14 cellular contexts compared by ENCODE assay signal in the genomic region with DNA sequence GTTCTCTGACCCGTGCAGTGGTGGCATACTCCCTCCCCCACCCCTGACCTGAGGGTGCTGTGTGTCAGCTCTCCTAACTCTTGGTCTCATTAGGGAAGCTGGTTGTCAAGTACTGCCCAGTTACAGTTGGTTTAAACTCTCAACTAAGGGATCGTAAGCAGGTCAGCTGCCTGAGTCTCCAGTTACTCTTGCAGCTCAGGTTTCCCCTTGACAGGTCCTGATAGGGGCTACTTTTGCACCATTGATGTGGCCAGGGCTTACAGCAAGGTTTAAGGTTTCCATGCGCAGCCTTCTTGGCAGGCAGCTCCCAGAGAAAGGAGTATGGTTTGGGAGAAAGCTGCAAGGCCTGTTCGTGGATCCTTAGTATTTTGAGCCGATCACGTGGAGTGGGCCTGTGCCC.
DNase-seq lines count a peak whose midpoint lies in the region; ATAC-seq and TF ChIP-seq lines count a peak whose summit lies in the region.
"Had no signal": no experiment of that assay in that cellular context is flagged by ENCODE, and none has a peak within 500 bp of the region (broad histone marks: within the 10 kb centered on the region; RNA-seq: fewer than 3 reads in every experiment).

No MANE protein-coding gene starts in this region.

- TF ChIP-seq POLR2A in NB4 (IDR thresholded peaks at IDR 0.05; ENCODE audit: extremely low read depth, insufficient read length), result no peak

- H3K36me3 ChIP-seq in CD4-positive, CD25-positive, alpha-beta regulatory T cell (ENCODE audit: control insufficient read depth, insufficient read depth, low read length), result no peaks in the 10 kb centered on the region
- no peaks in the 10 kb centered on the region for H3K36me3 ChIP-seq in neutrophil
- H3K36me3 ChIP-seq: BE2C had no signal

- no peak overlapping the region for H3K4me3 Mint-ChIP-seq in CD4-positive, CD25-positive, alpha-beta regulatory T cell
- no peak overlapping the region for H3K4me3 Mint-ChIP-seq in brain
- H3K4me3 Mint-ChIP-seq: neural crest cell; stimulated activated naive CD8-positive, alpha-beta T cell treated with anti-CD3 and anti-CD28 coated beads, Interleukin-15, amount 100 ng/mL, for 72 hours had no signal

- no peaks in the 10 kb centered on the region for H3K9me3 ChIP-seq in CD4-positive, CD25-positive, alpha-beta regulatory T cell (ENCODE audit: control insufficient read depth in 2 of 2, low read length in 2 of 2)
- no peaks in the 10 kb centered on the region for H3K9me3 ChIP-seq in neutrophil
- H3K9me3 ChIP-seq: BE2C had no signal

- H3K27me3 Mint-ChIP-seq in CD4-positive, CD25-positive, alpha-beta regulatory T cell, result no peaks in the 10 kb centered on the region
- H3K27me3 Mint-ChIP-seq in brain, result peaks cover 2% of the 10 kb centered on the region
- H3K27me3 Mint-ChIP-seq: stimulated activated naive CD8-positive, alpha-beta T cell treated with anti-CD3 and anti-CD28 coated beads, Interleukin-15, amount 100 ng/mL, for 72 hours had no signal

- TF ChIP-seq CTCF in NB4 (IDR thresholded peaks at IDR 0.05; ENCODE audit: low read depth, low read length), result no peak
- no peak for TF ChIP-seq CTCF in brain (conservative IDR thresholded peaks at IDR 0.05)
- TF ChIP-seq CTCF in neutrophil (IDR thresholded peaks at IDR 0.05), result no peak

- H3K4me1 ChIP-seq in CD4-positive, CD25-positive, alpha-beta regulatory T cell (ENCODE audit: control insufficient read depth, insufficient read depth, low read length, poor library complexity, severe bottlenecking), result peaks cover 10% of the 10 kb centered on the region
- peaks cover 56 to 57% of the 10 kb centered on the region in 2 experiments for H3K4me1 ChIP-seq in neutrophil (ENCODE audit: control insufficient read depth in 1 of 2, insufficient read depth in 1 of 2, low read depth in 1 of 2, low read length in 1 of 2)

- no peak for DNase-seq in CD4-positive, CD25-positive, alpha-beta regulatory T cell
- peak; percentile 33 for DNase-seq in NB4 (ENCODE audit: low read depth)
- no peak for DNase-seq in LoVo (ENCODE audit: low spot score)
- no peak for DNase-seq in amniotic stem cell (lab: John Stamatoyannopoulos, UW)
- no peak for DNase-seq in putamen (ENCODE audit: low spot score)
- DNase-seq: BE2C; HCEC 1CT; Karpas-422; NCI-H524 treated with DMSO at 0.1 percent for 48 hours; stimulated activated naive CD8-positive, alpha-beta T cell treated with anti-CD3 and anti-CD28 coated beads, Interleukin-15, amount 100 ng/mL, for 72 hours had no signal

- H3K27me3 ChIP-seq in CD4-positive, CD25-positive, alpha-beta regulatory T cell (ENCODE audit: control insufficient read depth, insufficient read depth, low read length), result no peaks in the 10 kb centered on the region
- H3K27me3 ChIP-seq in neutrophil, result no peaks in the 10 kb centered on the region
- H3K27me3 ChIP-seq: BE2C had no signal

- H3K36me3 Mint-ChIP-seq in CD4-positive, CD25-positive, alpha-beta regulatory T cell, result peaks cover 9% of the 10 kb centered on the region
- no peaks in the 10 kb centered on the region for H3K36me3 Mint-ChIP-seq in brain

- H3K4me3 ChIP-seq in CD4-positive, CD25-positive, alpha-beta regulatory T cell (ENCODE audit: low read depth, low read length), result no peak overlapping the region
- no peak overlapping the region for H3K4me3 ChIP-seq in NB4 (ENCODE audit: low read depth, low read length)
- H3K4me3 ChIP-seq in neutrophil (ENCODE audit: low read depth in 1 of 2, low read length in 1 of 2), result no peak overlapping the region

- no peak for ATAC-seq in CD4-positive, CD25-positive, alpha-beta regulatory T cell (ENCODE audit: low read depth in 2 of 2)
- no peak for ATAC-seq in HG02884 (IDR thresholded peaks at IDR 0.05; ENCODE audit: unreplicated experiment)
- ATAC-seq: stimulated activated naive CD8-positive, alpha-beta T cell treated with anti-CD3 and anti-CD28 coated beads, Interleukin-15, amount 100 ng/mL, for 72 hours had no signal

- no peak overlapping the region for H3K27ac ChIP-seq in CD4-positive, CD25-positive, alpha-beta regulatory T cell (ENCODE audit: insufficient read depth, low read length, poor library complexity, severe bottlenecking)
- peak overlapping the region; percentile 64 for H3K27ac ChIP-seq in neutrophil

- peaks cover 0 to 4% (median 0%) of the 10 kb centered on the region in 7 donors for H3K9me3 Mint-ChIP-seq in CD4-positive, CD25-positive, alpha-beta regulatory T cell
- H3K9me3 Mint-ChIP-seq in brain, result peaks cover 0 to 8% (median 0%) of the 10 kb centered on the region in 5 experiments

- H3K4me1 Mint-ChIP-seq in CD4-positive, CD25-positive, alpha-beta regulatory T cell, result peaks cover 20 to 49% (median 22%) of the 10 kb centered on the region in 4 donors
- H3K4me1 Mint-ChIP-seq in brain, result peaks cover 31% of the 10 kb centered on the region

- peak overlapping the region in 2 of 3 donors; percentile 2 to 28 for H3K27ac Mint-ChIP-seq in CD4-positive, CD25-positive, alpha-beta regulatory T cell
- peak overlapping the region in 4 of 5 experiments; percentile 2 to 67 (median 42) for H3K27ac Mint-ChIP-seq in brain
- H3K27ac Mint-ChIP-seq: stimulated activated naive CD8-positive, alpha-beta T cell treated with anti-CD3 and anti-CD28 coated beads, Interleukin-15, amount 100 ng/mL, for 72 hours had no signal
